Comparison of ENCODE assay signal across 16 cellular contexts in the genomic region with DNA sequence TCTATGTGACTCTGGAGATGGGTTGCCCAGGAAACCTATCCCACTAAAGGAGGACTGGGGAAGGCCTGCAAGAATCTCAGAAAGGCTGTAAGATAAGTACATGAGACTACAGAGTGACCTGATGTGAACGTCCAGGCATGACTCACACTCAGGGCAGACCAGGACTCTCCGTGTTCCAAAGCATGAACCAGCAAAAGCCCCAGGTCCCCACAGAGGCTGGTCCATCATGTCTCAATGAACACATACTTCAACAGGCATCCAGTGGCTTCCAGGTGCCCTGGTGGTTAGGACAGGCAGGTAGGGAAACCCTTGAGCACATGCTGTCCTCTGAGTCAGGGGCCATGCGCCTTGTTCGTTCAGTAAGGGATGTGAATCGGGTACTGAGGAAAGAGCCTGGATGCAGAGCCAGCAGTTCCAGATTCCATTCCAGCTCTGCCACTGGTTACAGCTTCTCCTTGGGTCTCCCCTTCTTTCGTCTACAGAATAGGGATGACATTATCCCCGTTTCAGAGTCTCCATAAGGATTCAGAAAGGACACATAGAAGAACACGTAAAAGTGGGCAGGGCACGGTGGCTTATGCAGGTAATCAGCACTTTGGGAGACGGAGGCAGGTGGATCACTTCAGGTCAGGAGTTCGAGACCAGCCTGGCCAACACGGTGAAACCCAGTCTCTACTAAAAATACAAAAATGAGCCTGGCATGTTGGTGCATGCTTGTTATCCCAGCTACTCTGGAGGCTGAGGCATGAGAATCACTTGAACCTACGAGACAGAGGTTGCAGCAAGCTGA.
"Had no signal": no experiment of that assay in that cellular context is flagged by ENCODE, and none has a peak within 500 bp of the region (broad histone marks: within the 10 kb centered on the region; RNA-seq: fewer than 3 reads in every experiment).

No MANE protein-coding gene starts in this region.

- H3K36me3 ChIP-seq: gastroesophageal sphincter, neutrophil, right lobe of liver, transverse colon had no signal

- H3K27me3 ChIP-seq: gastroesophageal sphincter, neutrophil, right lobe of liver, transverse colon had no signal

- H3K4me3 Mint-ChIP-seq: naive thymus-derived CD4-positive, alpha-beta T cell had no signal

- ATAC-seq: activated CD4-positive, CD25-positive, alpha-beta regulatory T cell treated with anti-CD3 and anti-CD28 coated beads, Interleukin-2, amount 50 U/mL, for 24 hours; activated naive CD4-positive, alpha-beta T cell treated with anti-CD3 and anti-CD28 coated beads, Interleukin-2, amount 50 U/mL, for 72 hours; gastroesophageal sphincter; naive thymus-derived CD4-positive, alpha-beta T cell had no signal

- H3K9me3 Mint-ChIP-seq: activated naive CD4-positive, alpha-beta T cell treated with anti-CD3 and anti-CD28 coated beads, Interleukin-2, amount 50 U/mL, for 72 hours; naive thymus-derived CD4-positive, alpha-beta T cell had no signal

- H3K4me1 ChIP-seq: right lobe of liver had no signal

- H3K4me1 Mint-ChIP-seq: naive thymus-derived CD4-positive, alpha-beta T cell had no signal

- H3K9me3 ChIP-seq: gastroesophageal sphincter, neutrophil, right lobe of liver, transverse colon had no signal

- H3K27ac ChIP-seq: gastroesophageal sphincter, neutrophil, right lobe of liver, transverse colon had no signal

- H3K4me3 ChIP-seq: gastroesophageal sphincter, right lobe of liver, transverse colon had no signal

- H3K36me3 Mint-ChIP-seq: activated naive CD4-positive, alpha-beta T cell treated with anti-CD3 and anti-CD28 coated beads, Interleukin-2, amount 50 U/mL, for 72 hours; naive thymus-derived CD4-positive, alpha-beta T cell had no signal

- H3K27ac Mint-ChIP-seq: activated naive CD4-positive, alpha-beta T cell treated with anti-CD3 and anti-CD28 coated beads, Interleukin-2, amount 50 U/mL, for 72 hours; naive thymus-derived CD4-positive, alpha-beta T cell; progenitor cell of endocrine pancreas had no signal

- DNase-seq: activated effector memory CD4-positive, alpha-beta T cell treated with Interleukin-2 at 50 U/mL for 16 hours; activated T-cell treated with anti-CD3 and anti-CD28 coated beads, Interleukin-2, amount 50 U/mL, for 1 hour; amygdala; midbrain; naive thymus-derived CD4-positive, alpha-beta T cell; right lobe of liver; stimulated activated CD4-positive, alpha-beta T cell treated with anti-CD3 and anti-CD28 coated beads, Interleukin-2, amount 100 ng/mL, for 24 hours; stimulated activated naive CD4-positive, alpha-beta T cell; substantia nigra; T-helper 2 cell; transverse colon had no signal
